Comparison of ENCODE assay signal across 10 cellular contexts in genomic region chr2:11828933-11829323, GRCh38.
DNase-seq lines count a peak whose midpoint lies in the region; ATAC-seq and TF ChIP-seq lines count a peak whose summit lies in the region.
"Had no signal": no experiment of that assay in that cellular context is flagged by ENCODE, and none has a peak within 500 bp of the region (broad histone marks: within the 10 kb centered on the region; RNA-seq: fewer than 3 reads in every experiment).

No MANE protein-coding gene starts in this region.

- no peak for DNase-seq in CD4-positive, alpha-beta T cell
- DNase-seq in Karpas-422 (peak; percentile 53), coronary artery (ENCODE audit: low spot score) (no peak), psoas muscle (no peak), esophagus squamous epithelium (lab: John Stamatoyannopoulos, UW) (no peak)
- DNase-seq: amniotic stem cell had no signal

- H3K4me3 ChIP-seq in Karpas-422 (ENCODE audit: low read length) (no peak overlapping the region), coronary artery (no peak overlapping the region), psoas muscle (no peak overlapping the region), esophagus squamous epithelium (no peak overlapping the region)

- no peaks in the 10 kb centered on the region for H3K27me3 ChIP-seq in CD4-positive, alpha-beta T cell (ENCODE audit: control insufficient read depth, insufficient read depth, low read length)
- H3K27me3 ChIP-seq in Karpas-422 (ENCODE audit: low read length) (no peaks in the 10 kb centered on the region), psoas muscle (ENCODE audit: insufficient read depth in 3 of 3, low read length in 2 of 3) (no peaks in the 10 kb centered on the region), esophagus squamous epithelium (no peaks in the 10 kb centered on the region)

- H3K27ac ChIP-seq in CD4-positive, alpha-beta T cell (ENCODE audit: low read depth, low read length): no peak overlapping the region
- H3K27ac ChIP-seq in Karpas-422 (ENCODE audit: low read length) (peak overlapping the region; percentile 97), coronary artery (peak overlapping the region; percentile 5 to 62), psoas muscle (peak overlapping the region; percentile 64), esophagus squamous epithelium (peak overlapping the region in 2 of 4 donors; percentile 69 to 74)

- POLR2A ChIA-PET in CD4-positive, alpha-beta T cell (lab: Charles Lee): interaction anchor here (0.8 to 1.7 kb wide), 4 partner anchors 887 to 1183 kb away, joined by 3 to 9 read pairs (median 4); partner anchors contain the start of gene TRIB2

- H3K4me2 ChIP-seq in Karpas-422 (ENCODE audit: low read depth, low read length, poor library complexity, severe bottlenecking): peak overlapping the region; percentile 92

- H3K79me2 ChIP-seq in Karpas-422 (ENCODE audit: low read length): peaks cover 7% of the 10 kb centered on the region

- H4K20me1 ChIP-seq in Karpas-422 (ENCODE audit: insufficient read depth, low read depth, low read length): no peaks in the 10 kb centered on the region

- ATAC-seq in CD4-positive, alpha-beta T cell (ENCODE audit: poor library complexity): no peak
- ATAC-seq in psoas muscle: no peak
- ATAC-seq in GM21390 (IDR thresholded peaks at IDR 0.05; ENCODE audit: unreplicated experiment): no peak
- ATAC-seq in HG02870 (IDR thresholded peaks at IDR 0.05; ENCODE audit: unreplicated experiment): no peak
- no peak for ATAC-seq in GM21367 (IDR thresholded peaks at IDR 0.05; ENCODE audit: unreplicated experiment)

- H3K9me2 ChIP-seq in Karpas-422 (replicated peaks; ENCODE audit: insufficient read depth, low read length): no peaks in the 10 kb centered on the region

- H2AFZ ChIP-seq in Karpas-422 (ENCODE audit: low read length): no peak overlapping the region

- CTCF ChIA-PET in CD4-positive, alpha-beta T cell (lab: Charles Lee): interaction anchor here (0.7 to 1.9 kb wide), 7 partner anchors 35 to 1203 kb away, joined by 3 to 7 read pairs (median 3); no protein-coding TSS in a partner anchor

- H3K4me3 Mint-ChIP-seq in CD4-positive, alpha-beta T cell: no peak overlapping the region

- no peaks in the 10 kb centered on the region for H3K27me3 Mint-ChIP-seq in CD4-positive, alpha-beta T cell

- H3K9me3 Mint-ChIP-seq in CD4-positive, alpha-beta T cell: no peaks in the 10 kb centered on the region

- 80 to 96% (median 87%) methylated on average over 3 of the region's 3 CpGs for WGBS in psoas muscle, 3 donors
- 83 to 86% methylated on average over 2 to 3 of the region's 3 CpGs for WGBS in esophagus squamous epithelium, 2 donors

- no peaks in the 10 kb centered on the region for H3K9me3 ChIP-seq in CD4-positive, alpha-beta T cell (ENCODE audit: control insufficient read depth, low read length)
- H3K9me3 ChIP-seq in Karpas-422 (ENCODE audit: low read length) (no peaks in the 10 kb centered on the region), psoas muscle (no peaks in the 10 kb centered on the region), esophagus squamous epithelium (no peaks in the 10 kb centered on the region)
- H3K9me3 ChIP-seq: Caco-2 had no signal

- H3K9ac ChIP-seq in Karpas-422 (ENCODE audit: low read length): peak overlapping the region; percentile 87

- H3K4me1 Mint-ChIP-seq in CD4-positive, alpha-beta T cell (ENCODE audit: low read depth): peaks cover 37% of the 10 kb centered on the region

- peaks cover 64% of the 10 kb centered on the region for H3K4me1 ChIP-seq in Karpas-422 (ENCODE audit: low read length)
- peaks cover 21% of the 10 kb centered on the region for H3K4me1 ChIP-seq in psoas muscle
- peaks cover 7 to 41% (median 23%) of the 10 kb centered on the region in 3 donors for H3K4me1 ChIP-seq in esophagus squamous epithelium
- H3K4me1 ChIP-seq: Caco-2 had no signal

- TF ChIP-seq CTCF in CD4-positive, alpha-beta T cell (IDR thresholded peaks at IDR 0.05): no peak
- TF ChIP-seq CTCF in coronary artery (IDR thresholded peaks at IDR 0.05) (no peak), psoas muscle (IDR thresholded peaks at IDR 0.05) (no peak), esophagus squamous epithelium (IDR thresholded peaks at IDR 0.05) (no peak)

- no peak for TF ChIP-seq POLR2A in esophagus squamous epithelium (IDR thresholded peaks at IDR 0.05)

- peak overlapping the region; percentile 34 for H3K27ac Mint-ChIP-seq in CD4-positive, alpha-beta T cell

- peaks cover 39% of the 10 kb centered on the region for H3K36me3 Mint-ChIP-seq in CD4-positive, alpha-beta T cell (ENCODE audit: low read depth)

- H3K36me3 ChIP-seq in Karpas-422 (ENCODE audit: insufficient read depth, low read length): no peaks in the 10 kb centered on the region
- H3K36me3 ChIP-seq in psoas muscle (ENCODE audit: insufficient read depth in 1 of 2, low read depth in 1 of 2): peaks cover 0 to 42% of the 10 kb centered on the region in 2 donors
- peaks cover 0 to 43% (median 0%) of the 10 kb centered on the region in 3 donors for H3K36me3 ChIP-seq in esophagus squamous epithelium

- intact Hi-C loops in CD4-positive, alpha-beta T cell (cut with DNase I, micrococcal nuclease): loop anchor here (1.0 to 2.0 kb wide), 4 partner anchors 888 to 1178 kb away; partner anchors contain the start of gene TRIB2 (in 1 of the 2)
- intact Hi-C loops in psoas muscle (cut with DNase I) (loop anchor here in 1 of 2 donors (1.0 to 5.0 kb wide), 2 partner anchors 887 to 1178 kb away; partner anchors contain the start of gene TRIB2), esophagus squamous epithelium (cut with DNase I) (loop anchor here (5.0 kb wide), 1 partner anchor 1173 kb away; no protein-coding TSS in a partner anchor)
